Comparison of ENCODE assay signal across 13 cellular contexts in the genomic region with DNA sequence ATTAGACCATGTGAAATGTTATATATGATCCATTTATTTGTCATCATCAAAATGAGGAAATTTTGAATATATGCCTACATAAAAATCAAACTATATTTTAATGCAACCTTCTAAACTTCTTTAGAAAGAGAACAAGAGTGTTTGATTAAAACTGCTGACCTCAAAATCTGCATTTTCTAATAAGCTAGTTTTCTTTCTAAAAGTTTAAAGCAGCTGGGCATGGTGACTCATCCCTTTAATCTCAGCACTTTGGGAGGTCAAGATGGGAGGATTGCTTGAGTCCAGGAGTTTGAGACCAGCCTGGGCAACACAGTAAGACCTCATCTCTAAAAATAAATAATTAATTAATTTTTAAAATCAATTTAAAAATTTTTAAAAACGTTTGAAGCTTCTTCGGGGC. TPM values are rescaled to one million over a fixed set of nuclear protein-coding genes. Genes with fewer than 3 reads are reported as not detected.
"Had no signal": no experiment of that assay in that cellular context is flagged by ENCODE, and none has a peak within 500 bp of the region (broad histone marks: within the 10 kb centered on the region; RNA-seq: fewer than 3 reads in every experiment).

No MANE protein-coding gene starts in this region.

- H3K4me1 Mint-ChIP-seq: WTC11 had no signal

- DNase-seq: activated CD4-positive, alpha-beta T cell treated with anti-CD3 and anti-CD28 coated beads for 4 hours; activated naive CD4-positive, alpha-beta T cell treated with Interleukin-2 at 50 U/mL for 16 hours; activated T-cell treated with anti-CD3 and anti-CD28 coated beads for 4 hours; adrenal gland; heart right ventricle; ovary had no signal

- H3K9me3 Mint-ChIP-seq: mesothelial cell of epicardium, WTC11 had no signal

- H3K4me3 Mint-ChIP-seq: mesothelial cell of epicardium, WTC11 had no signal

- ATAC-seq: gastroesophageal sphincter, heart right ventricle, sciatic nerve, WTC11 had no signal

- H3K27ac Mint-ChIP-seq: mesothelial cell of epicardium, WTC11 had no signal

- H3K4me3 ChIP-seq: adrenal gland, cardiac muscle cell, gastroesophageal sphincter, heart right ventricle, lung, ovary had no signal

- H3K36me3 Mint-ChIP-seq: WTC11 had no signal

RNA-seq across cellular contexts. Expression of a gene that starts 55.3 kb away (rescaled TPM):
- total RNA-seq: cardiac muscle cell, dermis microvascular lymphatic vessel endothelial cell, ovary, sciatic nerve had no signal
